In the genomic region with DNA sequence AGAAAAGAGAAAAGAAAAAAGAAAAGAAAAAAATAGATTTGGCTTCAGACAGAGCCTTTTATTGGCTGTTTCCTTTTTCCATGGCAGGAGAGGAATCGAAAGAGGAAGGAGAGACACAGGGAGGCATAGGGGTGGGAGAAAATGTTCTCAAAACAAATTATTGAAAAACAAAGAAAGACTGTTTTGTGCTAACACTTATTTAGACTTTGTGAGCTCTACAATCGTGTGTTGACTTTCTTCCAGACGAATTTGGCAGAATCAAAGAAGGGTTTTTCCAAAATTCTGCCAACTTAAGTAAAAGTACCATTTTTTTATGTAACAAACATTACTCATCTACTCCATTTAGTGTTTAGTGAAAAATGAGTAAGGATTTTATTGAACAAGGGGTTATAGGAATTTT, we compare ENCODE assay signal across 1 cellular context.
TF ChIP-seq lines count a peak whose summit lies in the region.

No MANE protein-coding gene starts in this region.

TF ChIP-seq in GM23338, 12 proteins besides CTCF, POLR2A, EP300 and RAD21 (continued from another document):
- TF ChIP-seq, protein P1, sequence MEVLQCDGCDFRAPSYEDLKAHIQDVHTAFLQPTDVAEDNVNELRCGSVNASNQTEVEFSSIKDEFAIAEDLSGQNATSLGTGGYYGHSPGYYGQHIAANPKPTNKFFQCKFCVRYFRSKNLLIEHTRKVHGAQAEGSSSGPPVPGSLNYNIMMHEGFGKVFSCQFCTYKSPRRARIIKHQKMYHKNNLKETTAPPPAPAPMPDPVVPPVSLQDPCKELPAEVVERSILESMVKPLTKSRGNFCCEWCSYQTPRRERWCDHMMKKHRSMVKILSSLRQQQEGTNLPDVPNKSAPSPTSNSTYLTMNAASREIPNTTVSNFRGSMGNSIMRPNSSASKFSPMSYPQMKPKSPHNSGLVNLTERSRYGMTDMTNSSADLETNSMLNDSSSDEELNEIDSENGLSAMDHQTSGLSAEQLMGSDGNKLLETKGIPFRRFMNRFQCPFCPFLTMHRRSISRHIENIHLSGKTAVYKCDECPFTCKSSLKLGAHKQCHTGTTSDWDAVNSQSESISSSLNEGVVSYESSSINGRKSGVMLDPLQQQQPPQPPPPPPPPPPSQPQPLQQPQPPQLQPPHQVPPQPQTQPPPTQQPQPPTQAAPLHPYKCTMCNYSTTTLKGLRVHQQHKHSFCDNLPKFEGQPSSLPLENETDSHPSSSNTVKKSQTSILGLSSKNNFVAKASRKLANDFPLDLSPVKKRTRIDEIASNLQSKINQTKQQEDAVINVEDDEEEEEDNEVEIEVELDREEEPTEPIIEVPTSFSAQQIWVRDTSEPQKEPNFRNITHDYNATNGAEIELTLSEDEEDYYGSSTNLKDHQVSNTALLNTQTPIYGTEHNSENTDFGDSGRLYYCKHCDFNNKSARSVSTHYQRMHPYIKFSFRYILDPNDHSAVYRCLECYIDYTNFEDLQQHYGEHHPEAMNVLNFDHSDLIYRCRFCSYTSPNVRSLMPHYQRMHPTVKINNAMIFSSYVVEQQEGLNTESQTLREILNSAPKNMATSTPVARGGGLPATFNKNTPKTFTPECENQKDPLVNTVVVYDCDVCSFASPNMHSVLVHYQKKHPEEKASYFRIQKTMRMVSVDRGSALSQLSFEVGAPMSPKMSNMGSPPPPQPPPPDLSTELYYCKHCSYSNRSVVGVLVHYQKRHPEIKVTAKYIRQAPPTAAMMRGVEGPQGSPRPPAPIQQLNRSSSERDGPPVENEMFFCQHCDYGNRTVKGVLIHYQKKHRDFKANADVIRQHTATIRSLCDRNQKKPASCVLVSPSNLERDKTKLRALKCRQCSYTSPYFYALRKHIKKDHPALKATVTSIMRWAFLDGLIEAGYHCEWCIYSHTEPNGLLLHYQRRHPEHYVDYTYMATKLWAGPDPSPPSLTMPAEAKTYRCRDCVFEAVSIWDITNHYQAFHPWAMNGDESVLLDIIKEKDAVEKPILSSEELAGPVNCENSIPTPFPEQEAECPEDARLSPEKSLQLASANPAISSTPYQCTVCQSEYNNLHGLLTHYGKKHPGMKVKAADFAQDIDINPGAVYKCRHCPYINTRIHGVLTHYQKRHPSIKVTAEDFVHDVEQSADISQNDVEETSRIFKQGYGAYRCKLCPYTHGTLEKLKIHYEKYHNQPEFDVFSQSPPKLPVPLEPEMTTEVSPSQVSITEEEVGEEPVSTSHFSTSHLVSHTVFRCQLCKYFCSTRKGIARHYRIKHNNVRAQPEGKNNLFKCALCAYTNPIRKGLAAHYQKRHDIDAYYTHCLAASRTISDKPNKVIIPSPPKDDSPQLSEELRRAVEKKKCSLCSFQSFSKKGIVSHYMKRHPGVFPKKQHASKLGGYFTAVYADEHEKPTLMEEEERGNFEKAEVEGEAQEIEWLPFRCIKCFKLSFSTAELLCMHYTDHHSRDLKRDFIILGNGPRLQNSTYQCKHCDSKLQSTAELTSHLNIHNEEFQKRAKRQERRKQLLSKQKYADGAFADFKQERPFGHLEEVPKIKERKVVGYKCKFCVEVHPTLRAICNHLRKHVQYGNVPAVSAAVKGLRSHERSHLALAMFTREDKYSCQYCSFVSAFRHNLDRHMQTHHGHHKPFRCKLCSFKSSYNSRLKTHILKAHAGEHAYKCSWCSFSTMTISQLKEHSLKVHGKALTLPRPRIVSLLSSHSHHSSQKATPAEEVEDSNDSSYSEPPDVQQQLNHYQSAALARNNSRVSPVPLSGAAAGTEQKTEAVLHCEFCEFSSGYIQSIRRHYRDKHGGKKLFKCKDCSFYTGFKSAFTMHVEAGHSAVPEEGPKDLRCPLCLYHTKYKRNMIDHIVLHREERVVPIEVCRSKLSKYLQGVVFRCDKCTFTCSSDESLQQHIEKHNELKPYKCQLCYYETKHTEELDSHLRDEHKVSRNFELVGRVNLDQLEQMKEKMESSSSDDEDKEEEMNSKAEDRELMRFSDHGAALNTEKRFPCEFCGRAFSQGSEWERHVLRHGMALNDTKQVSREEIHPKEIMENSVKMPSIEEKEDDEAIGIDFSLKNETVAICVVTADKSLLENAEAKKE (CRISPR knock-in tag; IDR thresholded peaks at IDR 0.05) = no peak
- TF ChIP-seq EZH2 (IDR thresholded peaks at IDR 0.05; ENCODE audit: low read depth, unreplicated experiment) = no peak
TF ChIP-seq in GM23338: peak in this region for 0.
